Comparison of ENCODE assay signal across 8 cellular contexts in the genomic region with DNA sequence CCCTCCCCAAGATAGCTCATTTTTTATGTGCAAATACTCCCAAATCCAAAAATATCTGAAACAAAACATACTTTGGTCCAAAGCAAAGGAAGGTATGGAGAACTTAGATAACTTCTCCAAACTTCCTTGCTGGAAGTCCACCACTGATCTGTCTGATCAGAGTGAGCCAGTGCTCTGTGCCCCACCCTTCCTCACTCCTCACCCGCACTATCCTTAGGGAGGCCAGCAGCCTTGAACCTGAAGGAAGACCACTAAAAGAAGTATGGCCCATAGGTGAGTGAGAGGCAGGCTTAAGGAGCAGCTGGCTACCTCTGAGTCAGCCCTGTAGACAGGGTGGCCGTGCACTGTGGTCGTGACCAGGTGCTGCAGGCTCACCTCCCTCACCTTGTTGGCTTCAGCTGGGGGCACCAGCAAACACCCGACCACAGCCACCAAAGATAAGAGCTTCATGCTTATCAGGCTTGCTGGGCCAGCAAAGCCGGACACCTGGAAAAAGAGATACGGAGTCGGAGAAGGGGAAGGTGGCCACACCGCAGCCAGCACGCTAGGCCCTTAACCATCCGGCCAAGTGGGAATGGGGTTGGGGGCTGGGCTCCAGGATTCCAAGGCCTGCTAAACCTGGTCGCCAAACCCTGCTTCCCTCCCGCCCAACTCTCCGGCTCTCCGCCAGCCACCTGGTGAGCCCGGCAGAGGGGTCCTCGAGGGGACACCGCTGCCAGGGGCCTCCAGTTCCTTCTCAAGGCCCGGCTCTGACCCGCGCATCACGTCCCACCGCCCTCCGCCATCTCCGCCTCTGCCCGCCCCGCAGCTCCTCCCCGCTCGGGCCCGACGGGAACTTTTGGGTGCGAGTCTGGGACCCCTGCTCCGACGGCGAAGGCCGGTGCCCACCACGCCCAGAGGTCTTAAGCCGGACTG. TPM values are rescaled to one million over a fixed set of nuclear protein-coding genes. Genes with fewer than 3 reads are reported as not detected.
DNase-seq lines count a peak whose midpoint lies in the region; ATAC-seq, FAIRE-seq and TF ChIP-seq lines count a peak whose summit lies in the region.

No MANE protein-coding gene starts in this region.

- no peak for FAIRE-seq in pancreas (lab: Jason Lieb, UNC)

- intact Hi-C loops in pancreas (cut with DNase I) = no loop called here

- no peaks in the 10 kb centered on the region for H3K9me3 ChIP-seq in pancreas

- TF ChIP-seq CTCF in fibroblast of mammary gland (conservative IDR thresholded peaks at IDR 0.05; ENCODE audit: control insufficient read depth, insufficient read depth, low read depth, low read length) (no peak), pancreas (IDR thresholded peaks at IDR 0.05) (no peak)

- H3K27me3 ChIP-seq in pancreas = no peaks in the 10 kb centered on the region

- DNase-seq in NCI-H2227 (lab: John Stamatoyannopoulos, UW; ENCODE audit: unreplicated experiment) = peak; percentile 79
- DNase-seq in NCI-H2227 treated with DMSO at 0.1 percent for 48 hours (lab: John Stamatoyannopoulos, UW) = no peak
- DNase-seq in SW480 (ENCODE audit: low spot score) = peak; percentile 26
- peak; percentile 21 for DNase-seq in fibroblast of mammary gland (ENCODE audit: low read depth)
- DNase-seq in pancreas = no peak
- no peak for DNase-seq in GM03348 (ENCODE audit: low spot score)

- 1 to 2% methylated on average over 28 to 37 of the region's 37 CpGs for WGBS in pancreas, 2 donors

- peaks cover 3 to 8% (median 7%) of the 10 kb centered on the region in 3 donors for H3K4me1 ChIP-seq in pancreas

- ATAC-seq in GM21381 (IDR thresholded peaks at IDR 0.05; ENCODE audit: unreplicated experiment) (peak; percentile 64), HG03558 (IDR thresholded peaks at IDR 0.05; ENCODE audit: extremely low read depth, unreplicated experiment) (peak; percentile 9), pancreas (peak; percentile 70 to 86 (median 80))

- H3K4me3 ChIP-seq in fibroblast of mammary gland (ENCODE audit: control insufficient read depth, low read depth, low read length) (peak overlapping the region; percentile 79), pancreas (peak overlapping the region; percentile 44 to 87 (median 82))

- no peaks in the 10 kb centered on the region for H3K36me3 ChIP-seq in pancreas

- peak overlapping the region; percentile 51 to 75 (median 60) for H3K27ac ChIP-seq in pancreas

RNA-seq across cellular contexts. Expression of a gene that starts 0.5 kb away (rescaled TPM):
- 10 to 100 TPM; 21.3 to 42.9 (median 34.9) TPM for total RNA-seq in pancreas
- polyA plus RNA-seq in pancreas = 10 to 100 TPM; 52.2 to 87.7 TPM

RNA-seq across cellular contexts. Expression of a gene that starts 26.7 kb away (rescaled TPM):
- 1 to 10 TPM in 5 of 6 donors, under 1 TPM in 1; 0.61 to 1.6 (median 1.4) TPM for total RNA-seq in pancreas
- polyA plus RNA-seq in pancreas = under 1 TPM; 0.16 to 0.72 TPM

RNA-seq across cellular contexts. Expression of a gene that starts 36.9 kb away (rescaled TPM):
- total RNA-seq in pancreas = 10 to 100 TPM in 3 of 6 donors, 1 to 10 TPM in 3; 4.1 to 35.1 (median 10.0) TPM
- 10 to 100 TPM; 37.8 to 48.4 TPM for polyA plus RNA-seq in pancreas

RNA-seq across cellular contexts. Expression of a gene that starts 41.5 kb away (rescaled TPM):
- total RNA-seq in pancreas = not detected
- under 1 TPM in 1 of 2 donors, not detected in 1; under 0.01 TPM for polyA plus RNA-seq in pancreas

Comparison
In these comparisons a context has a peak if more than half of its experiments do, and no peak if none do; other contexts are left out.
1. DNase-seq: peak in NCI-H2227 (single experiment), SW480 (single experiment) and fibroblast of mammary gland (single experiment); none in NCI-H2227 treated with DMSO at 0.1 percent for 48 hours (single experiment), pancreas (0 of 6) and GM03348 (single experiment).
2. ATAC-seq: peak in every context shown above with its lines; median percentile 80 in pancreas; 64 in GM21381; 9 in HG03558.